In genomic region chr7:106418526-106418925, GRCh38 we compare ENCODE assay signal across 12 cellular contexts.
A peak's percentile ranks its signal among the peaks of the same experiment; 100 is the strongest.
DNase-seq lines count a peak whose midpoint lies in the region; ATAC-seq and TF ChIP-seq lines count a peak whose summit lies in the region.
"Had no signal": no experiment of that assay in that cellular context is flagged by ENCODE, and none has a peak within 500 bp of the region (broad histone marks: within the 10 kb centered on the region; RNA-seq: fewer than 3 reads in every experiment).

No MANE protein-coding gene starts in this region.

- in situ Hi-C loops in astrocyte of the spinal cord (cut with HindIII; ENCODE audit: low sequenced_read_pairs): no loop called here

- DNase-seq in A172 (ENCODE audit: low spot score): peak; percentile 54
- peak; percentile 28 for DNase-seq in H4 (ENCODE audit: low spot score)
- peak; percentile 72 for DNase-seq in astrocyte of the spinal cord (ENCODE audit: low read depth, low spot score)
- DNase-seq in right lobe of liver: no peak
- DNase-seq in DMS114 treated with DMSO at 0.1 percent for 48 hours (lab: John Stamatoyannopoulos, UW; ENCODE audit: unreplicated experiment): no peak
- DNase-seq in HPDE6-E6E7 (ENCODE audit: extremely low spot score): no peak
- DNase-seq: activated CD4-positive, alpha-beta T cell treated with anti-CD3 and anti-CD28 coated beads, Interleukin-2, amount 50 U/mL, for 1 hour; activated naive CD4-positive, alpha-beta T cell treated with anti-CD3 and anti-CD28 coated beads, Interleukin-2, amount 50 U/mL, for 16 hours; left cardiac atrium had no signal

- H3K36me3 ChIP-seq in right lobe of liver: no peaks in the 10 kb centered on the region
- H3K36me3 ChIP-seq: HAP-1 had no signal

- no peaks in the 10 kb centered on the region for H3K27me3 ChIP-seq in right lobe of liver

- no peak for TF ChIP-seq POLR2A in right lobe of liver (IDR thresholded peaks at IDR 0.05)

- H3K4me3 ChIP-seq in astrocyte of the spinal cord (ENCODE audit: low read depth, low read length) (no peak overlapping the region), right lobe of liver (no peak overlapping the region)
- H3K4me3 ChIP-seq: HAP-1 had no signal

- H3K27ac ChIP-seq in right lobe of liver: peak overlapping the region; percentile 13 to 85 (median 56)

- WGBS in right lobe of liver (ENCODE audit: insufficient coverage, low coverage, low lambda C conversion rate, missing lambda C conversion rate): 44% methylated on average over 2 of the region's 2 CpGs

- peak in 1 of 4 donors; percentile 7 for ATAC-seq in right lobe of liver
- no peak for ATAC-seq in GM18498 (IDR thresholded peaks at IDR 0.05; ENCODE audit: unreplicated experiment)
- ATAC-seq in HG02588 (IDR thresholded peaks at IDR 0.05; ENCODE audit: unreplicated experiment): no peak

- no peak for TF ChIP-seq CTCF in astrocyte of the spinal cord (IDR thresholded peaks at IDR 0.05; ENCODE audit: low read depth, low read length)
- TF ChIP-seq CTCF in right lobe of liver (IDR thresholded peaks at IDR 0.05): no peak

- intact Hi-C loops in right lobe of liver (cut with DNase I): no loop called here

- no peaks in the 10 kb centered on the region for H3K9me3 ChIP-seq in right lobe of liver
- H3K9me3 ChIP-seq: HAP-1 had no signal

- peaks cover 1 to 62% (median 5%) of the 10 kb centered on the region in 4 donors for H3K4me1 ChIP-seq in right lobe of liver
- H3K4me1 ChIP-seq: HAP-1 had no signal

Comparison
In these comparisons a context has a peak if more than half of its experiments do, and no peak if none do; other contexts are left out.
1. DNase-seq: peak in A172 (single experiment), H4 (single experiment) and astrocyte of the spinal cord (single experiment); none in right lobe of liver (0 of 3), DMS114 treated with DMSO at 0.1 percent for 48 hours (single experiment) and HPDE6-E6E7 (single experiment).